Comparison of ENCODE assay signal across 19 cellular contexts in the genomic region with DNA sequence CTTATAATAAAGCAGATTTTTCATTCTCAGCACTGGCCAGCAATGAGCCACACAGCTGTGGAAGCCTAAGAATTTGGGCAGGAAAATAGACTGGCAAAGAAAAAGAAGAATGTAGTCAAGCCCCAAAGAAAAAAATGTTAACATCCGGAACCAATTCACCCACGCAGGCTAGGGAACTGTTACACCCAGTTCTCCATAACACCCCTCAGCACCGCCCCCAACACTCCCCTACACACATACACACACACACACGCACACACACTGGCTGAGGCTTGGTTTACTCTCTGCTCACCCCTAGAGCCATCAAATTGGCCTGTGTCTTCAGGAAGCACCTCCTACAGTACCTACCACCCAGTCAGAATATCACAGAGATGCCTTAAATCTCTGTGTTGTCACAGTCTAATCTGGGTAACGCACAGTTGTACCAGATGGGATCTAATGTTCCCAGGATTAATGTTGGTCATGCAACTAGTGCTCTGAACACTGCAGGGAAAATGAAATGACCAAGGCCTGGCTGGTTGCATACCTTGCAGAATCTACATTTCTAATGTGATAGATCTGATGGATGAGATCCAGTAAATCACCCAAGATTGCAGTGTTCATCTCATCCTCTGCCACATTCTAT.
"Had no signal": no experiment of that assay in that cellular context is flagged by ENCODE, and none has a peak within 500 bp of the region (broad histone marks: within the 10 kb centered on the region; RNA-seq: fewer than 3 reads in every experiment).

No MANE protein-coding gene starts in this region.

- H3K36me3 ChIP-seq: esophagus muscularis mucosa, heart right ventricle, neural progenitor cell, tibial nerve, vagina had no signal

- ATAC-seq: activated CD4-positive, CD25-positive, alpha-beta regulatory T cell treated with anti-CD3 and anti-CD28 coated beads, Interleukin-2, amount 50 U/mL, for 24 hours; left ventricle myocardium superior had no signal

- H3K27ac Mint-ChIP-seq: activated naive CD8-positive, alpha-beta T cell; activated T-cell treated with anti-CD3 and anti-CD28 coated beads, Interleukin-2, amount 50 U/mL, for 24 hours; neural progenitor cell had no signal

- H3K4me3 ChIP-seq: esophagus muscularis mucosa, heart right ventricle, neural progenitor cell, smooth muscle cell, tibial nerve, vagina had no signal

- H3K9me3 ChIP-seq: esophagus muscularis mucosa, heart right ventricle, tibial nerve, vagina had no signal

- H3K4me1 ChIP-seq: esophagus muscularis mucosa, heart right ventricle, parathyroid adenoma, vagina had no signal

- H3K27ac ChIP-seq: esophagus muscularis mucosa, heart right ventricle, neural progenitor cell, parathyroid adenoma, vagina had no signal

- DNase-seq: activated CD4-positive, alpha-beta T cell treated with anti-CD3 and anti-CD28 coated beads, Interleukin-2, amount 50 U/mL, for 4 hours; activated effector memory CD4-positive, alpha-beta T cell treated with Interleukin-2 at 50 U/mL for 16 hours; activated T-cell treated with anti-CD3 and anti-CD28 coated beads, Interleukin-2, amount 50 U/mL, for 24 hours; cerebellar nuclear complex; foreskin melanocyte; heart right ventricle; islet precursor cell; left ventricle myocardium superior; mesendoderm; retina; T-helper 2 cell had no signal

- H3K4me3 Mint-ChIP-seq: activated naive CD8-positive, alpha-beta T cell; activated T-cell treated with anti-CD3 and anti-CD28 coated beads, Interleukin-2, amount 50 U/mL, for 24 hours; neural progenitor cell had no signal

- H3K36me3 Mint-ChIP-seq: activated naive CD8-positive, alpha-beta T cell; neural progenitor cell had no signal

- H3K27me3 ChIP-seq: vagina had no signal
